In genomic region chr14:69404478-69404877, GRCh38 we compare ENCODE assay signal across 9 cellular contexts.
"Had no signal": no experiment of that assay in that cellular context is flagged by ENCODE, and none has a peak within 500 bp of the region (broad histone marks: within the 10 kb centered on the region; RNA-seq: fewer than 3 reads in every experiment).

No MANE protein-coding gene starts in this region.

- H3K4me3 Mint-ChIP-seq: HFFc6 had no signal

- DNase-seq: GOT3, H7, HFFc6, IMR-90 had no signal

- H3K9me3 ChIP-seq: HAP-1 had no signal

- H3K4me2 ChIP-seq: KMS-11 had no signal

- H3K9me3 Mint-ChIP-seq: HFFc6 had no signal

- H3K9ac ChIP-seq: KMS-11 had no signal

- H3K27ac ChIP-seq: HL-60, KMS-11 had no signal

- ATAC-seq: HCT116, K562 had no signal

- H3K27ac Mint-ChIP-seq: HFFc6 had no signal

- H3K4me3 ChIP-seq: HAP-1, K562 had no signal

- H3K36me3 ChIP-seq: HAP-1 had no signal
